ENCODE assay signal across 10 cellular contexts in the genomic region with DNA sequence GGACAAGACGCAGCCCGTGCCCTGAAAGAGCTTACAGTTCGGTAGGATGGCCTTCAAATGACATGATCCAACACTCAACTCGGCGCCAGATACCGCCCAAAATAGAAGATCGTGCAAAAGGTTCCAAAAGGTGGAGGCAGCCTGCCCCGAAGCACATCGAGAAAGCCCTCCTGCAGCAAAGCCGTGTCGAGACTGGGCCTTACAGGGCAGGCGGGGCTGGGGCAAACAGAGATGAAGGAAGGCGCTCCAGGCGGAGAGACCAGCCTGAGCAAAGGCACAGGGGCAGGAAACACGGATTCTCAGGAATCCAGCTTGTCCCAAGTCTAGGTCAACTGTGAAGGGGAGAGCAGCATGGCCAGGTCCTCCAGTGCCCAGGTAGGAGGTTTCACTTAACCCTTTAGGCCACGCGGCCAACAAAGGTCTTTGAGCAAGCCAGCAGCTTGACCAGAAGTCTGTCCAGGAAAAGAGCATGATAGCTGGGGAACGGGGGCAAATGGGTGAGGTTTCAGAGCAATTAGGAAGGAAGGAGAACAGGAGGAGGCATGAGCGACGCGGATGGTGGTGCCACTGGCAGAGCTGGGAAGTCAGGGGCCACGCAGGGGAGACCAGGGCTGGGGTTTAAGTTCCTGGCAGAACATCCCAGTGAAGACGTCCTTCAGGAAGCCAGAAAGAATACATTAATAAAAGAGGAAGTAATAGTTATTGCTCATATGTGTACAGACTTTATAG. TPM values are rescaled to one million over a fixed set of nuclear protein-coding genes. Genes with fewer than 3 reads are reported as not detected.
DNase-seq lines count a peak whose midpoint lies in the region; TF ChIP-seq lines count a peak whose summit lies in the region.
"Had no signal": no experiment of that assay in that cellular context is flagged by ENCODE, and none has a peak within 500 bp of the region (broad histone marks: within the 10 kb centered on the region; RNA-seq: fewer than 3 reads in every experiment).

No MANE protein-coding gene starts in this region.

- peak; percentile 12 for DNase-seq in SKM-1 treated with dmso at 0.1 percent for 144 hours (lab: John Stamatoyannopoulos, UW; ENCODE audit: unreplicated experiment)
- no peak for DNase-seq in SKM-1 (lab: John Stamatoyannopoulos, UW; ENCODE audit: unreplicated experiment)
- DNase-seq in OCI-M1 (lab: John Stamatoyannopoulos, UW), result peak; percentile 21
- no peak for DNase-seq in epithelial cell of proximal tubule (ENCODE audit: low read depth)
- peak; percentile 84 for DNase-seq in spleen
- no peak for DNase-seq in GM10266 (ENCODE audit: extremely low spot score)
- no peak for DNase-seq in lower leg skin (ENCODE audit: low spot score in 2 of 2)
- no peak for DNase-seq in HuH-7.5 (ENCODE audit: low spot score)

- no peaks in the 10 kb centered on the region for H3K36me3 ChIP-seq in spleen

- TF ChIP-seq CTCF in epithelial cell of proximal tubule (conservative IDR thresholded peaks at IDR 0.05; ENCODE audit: low read depth, low read length) (no peak), spleen (IDR thresholded peaks at IDR 0.05 in 8 of 11, conservative IDR thresholded peaks at IDR 0.05 in 3 of 11) (peak in 6 of 11 experiments; percentile 1 to 44 (median 6)), GM10266 (IDR thresholded peaks at IDR 0.05; ENCODE audit: control insufficient read depth, insufficient read depth, low read depth, missing control alignments) (no peak), lower leg skin (IDR thresholded peaks at IDR 0.05) (no peak)

- WGBS in spleen, 5 donors, result 33 to 41% (median 37%) methylated on average over 23 of the region's 23 CpGs
- 48 to 50% methylated on average over 20 to 23 of the region's 23 CpGs for WGBS in lower leg skin, 2 donors

- no peaks in the 10 kb centered on the region for H3K27me3 ChIP-seq in spleen (replicated peaks in 1 of 7)

- no peaks in the 10 kb centered on the region for H3K9me3 ChIP-seq in spleen
- H3K9me3 ChIP-seq: mucosa of descending colon had no signal

- H3K4me3 ChIP-seq in epithelial cell of proximal tubule (ENCODE audit: low read depth, low read length), result peak overlapping the region; percentile 51
- peak overlapping the region in 6 of 8 donors; percentile 40 to 69 (median 46) for H3K4me3 ChIP-seq in spleen
- H3K4me3 ChIP-seq in lower leg skin (ENCODE audit: low read depth, poor library complexity, severe bottlenecking), result no peak overlapping the region
- H3K4me3 ChIP-seq: mucosa of descending colon had no signal

- peak overlapping the region; percentile 66 to 96 (median 91) for H3K27ac ChIP-seq in spleen

- TF ChIP-seq POLR2A in spleen (IDR thresholded peaks at IDR 0.05) (no peak), lower leg skin (IDR thresholded peaks at IDR 0.05) (no peak)

- intact Hi-C loops in spleen (cut with DNase I; ENCODE audit: low total_unique reads), result no loop called here
- intact Hi-C loops in lower leg skin (cut with DNase I; ENCODE audit: low total_unique reads), result loop anchor here (5.0 kb wide), 1 partner anchor 860 kb away; no protein-coding TSS in a partner anchor

- H3K4me1 ChIP-seq in spleen, result peaks cover 14 to 77% (median 43%) of the 10 kb centered on the region in 6 donors

RNA-seq across cellular contexts. Expression of gene EIF1, which starts 21.2 kb away (rescaled TPM):
- 59.0 and 86.7 TPM in 2 replicates for total RNA-seq in epithelial cell of proximal tubule
- total RNA-seq in spleen, result 100 to 1,000 TPM; 313 to 897 (median 665) TPM
- 100 to 1,000 TPM; 560 to 722 (median 560) TPM for polyA plus RNA-seq in spleen
- 100 to 1,000 TPM; 211 to 299 (median 249) TPM for total RNA-seq in lower leg skin

RNA-seq across cellular contexts. Expression of gene KRT17, which starts 43.1 kb away (rescaled TPM):
- total RNA-seq in epithelial cell of proximal tubule, result 20.8 and 88.8 TPM in 2 replicates
- 1 to 10 TPM in 1 of 7 donors, not detected in 6; 1.2 TPM for total RNA-seq in spleen
- under 1 TPM in 2 of 3 donors, not detected in 1; 0.58 to 0.70 TPM for polyA plus RNA-seq in spleen
- total RNA-seq in lower leg skin, result 1,000 to 10,000 TPM in 2 of 4 donors, 100 to 1,000 TPM in 2; 474 to 1,574 (median 971) TPM

RNA-seq across cellular contexts. Expression of gene GAST, which starts 44.7 kb away (rescaled TPM):
- total RNA-seq in epithelial cell of proximal tubule (not detected in 2 replicates), spleen (not detected), lower leg skin (not detected)
- not detected for polyA plus RNA-seq in spleen
- total RNA-seq: mucosa of descending colon had no signal
- polyA plus RNA-seq: BJ had no signal

RNA-seq across cellular contexts. Expression of gene KRT16, which starts 54.9 kb away (rescaled TPM):
- 2.0 and 4.3 TPM in 2 replicates for total RNA-seq in epithelial cell of proximal tubule
- not detected for total RNA-seq in spleen
- polyA plus RNA-seq in spleen, result under 1 TPM in 2 of 3 donors, not detected in 1; 0.07 to 0.19 TPM
- total RNA-seq in lower leg skin, result 100 to 1,000 TPM in 1 of 4 donors, 10 to 100 TPM in 3; 79.2 to 447 (median 81.8) TPM
- total RNA-seq: mucosa of descending colon had no signal

Comparison
In these comparisons a context has a peak if more than half of its experiments do, and no peak if none do; other contexts are left out.
1. DNase-seq: peak in SKM-1 treated with dmso at 0.1 percent for 144 hours (single experiment), OCI-M1 (single experiment) and spleen (single experiment); none in SKM-1 (single experiment), epithelial cell of proximal tubule (single experiment), GM10266 (single experiment), lower leg skin (0 of 2) and HuH-7.5 (single experiment).
2. CTCF ChIP-seq: peak in spleen (6 of 11); none in epithelial cell of proximal tubule (single experiment), GM10266 (single experiment) and lower leg skin (0 of 3).